In genomic region chr1:43306688-43307457, GRCh38 we compare ENCODE assay signal across 15 cellular contexts. TPM values are rescaled to one million over a fixed set of nuclear protein-coding genes. Genes with fewer than 3 reads are reported as not detected.
DNase-seq lines count a peak whose midpoint lies in the region; ATAC-seq and TF ChIP-seq lines count a peak whose summit lies in the region.
"Had no signal": no experiment of that assay in that cellular context is flagged by ENCODE, and none has a peak within 500 bp of the region (broad histone marks: within the 10 kb centered on the region; RNA-seq: fewer than 3 reads in every experiment).

No MANE protein-coding gene starts in this region.

- peaks cover 0 to 27% (median 2%) of the 10 kb centered on the region in 4 donors for H3K36me3 ChIP-seq in upper lobe of left lung
- H3K36me3 ChIP-seq: HAP-1 had no signal

- H3K9me3 ChIP-seq in upper lobe of left lung = no peaks in the 10 kb centered on the region
- H3K9me3 ChIP-seq: BLaER1 treated with 17β-estradiol and CSF1 and Interleukin-3, amounts not matched to agents 10 nM and 100 nM; HAP-1 had no signal

- ATAC-seq in upper lobe of left lung (ENCODE audit: low FRiP score in 2 of 2) (no peak), HG03095 (IDR thresholded peaks at IDR 0.05; ENCODE audit: unreplicated experiment) (no peak)
- ATAC-seq in effector memory CD8-positive, alpha-beta T cell (replicated peaks) = no peak

- DNase-seq in NCI-H1436 (lab: John Stamatoyannopoulos, UW) = peak; percentile 18
- DNase-seq in NCI-H1436 treated with DMSO at 0.1 percent for 48 hours (lab: John Stamatoyannopoulos, UW) = no peak
- DNase-seq in NCI-H69 (lab: John Stamatoyannopoulos, UW) = peak; percentile 4
- DNase-seq in mesenteric fat pad (ENCODE audit: low spot score) = peak; percentile 69
- DNase-seq in upper lobe of left lung = peak; percentile 41 to 50
- no peak for DNase-seq in effector memory CD8-positive, alpha-beta T cell
- DNase-seq in NOMO-1 treated with dmso at 0.1 percent for 144 hours (lab: John Stamatoyannopoulos, UW; ENCODE audit: unreplicated experiment) = no peak
- DNase-seq: MV-4-11, NCI-H524 treated with DMSO at 0.1 percent for 48 hours, PC-9 had no signal

- H3K4me3 Mint-ChIP-seq in effector memory CD8-positive, alpha-beta T cell = no peak overlapping the region

- no peak for TF ChIP-seq CTCF in upper lobe of left lung (IDR thresholded peaks at IDR 0.05)

- H3K27me3 Mint-ChIP-seq in effector memory CD8-positive, alpha-beta T cell = peaks cover 39 to 49% of the 10 kb centered on the region in 2 donors

- H3K4me1 ChIP-seq in upper lobe of left lung = peaks cover 39 to 65% (median 48%) of the 10 kb centered on the region in 4 donors
- H3K4me1 ChIP-seq: HAP-1 had no signal

- H3K27me3 ChIP-seq in upper lobe of left lung = no peaks in the 10 kb centered on the region
- H3K27me3 ChIP-seq: BLaER1 treated with 17β-estradiol and CSF1 and Interleukin-3, amounts not matched to agents 10 nM and 100 nM had no signal

- H3K36me3 Mint-ChIP-seq in effector memory CD8-positive, alpha-beta T cell (ENCODE audit: insufficient read depth) = no peaks in the 10 kb centered on the region

- no peaks in the 10 kb centered on the region for H3K4me1 Mint-ChIP-seq in effector memory CD8-positive, alpha-beta T cell (ENCODE audit: low read depth in 2 of 2)

- H3K27ac Mint-ChIP-seq in effector memory CD8-positive, alpha-beta T cell = no peak overlapping the region

- 73 to 91% methylated on average over 4 to 17 of the region's 17 CpGs for WGBS in upper lobe of left lung, 2 donors

- no peak for TF ChIP-seq POLR2A in upper lobe of left lung (IDR thresholded peaks at IDR 0.05)

- TF ChIP-seq EP300 in upper lobe of left lung (IDR thresholded peaks at IDR 0.05) = no peak

- H3K4me3 ChIP-seq in upper lobe of left lung = no peak overlapping the region
- H3K4me3 ChIP-seq: BLaER1 treated with 17β-estradiol and CSF1 and Interleukin-3, amounts not matched to agents 10 nM and 100 nM; HAP-1; PC-9; SK-N-MC had no signal

- H3K27ac ChIP-seq in upper lobe of left lung = peak overlapping the region in 3 of 4 donors; percentile 63 to 81 (median 78)
- H3K27ac ChIP-seq: BLaER1 treated with 17β-estradiol and CSF1 and Interleukin-3, amounts not matched to agents 10 nM and 100 nM; PC-9; SK-N-MC had no signal

- no peaks in the 10 kb centered on the region for H3K9me3 Mint-ChIP-seq in effector memory CD8-positive, alpha-beta T cell

RNA-seq across cellular contexts. Expression of gene TIE1, which starts 6.1 kb away (rescaled TPM):
- total RNA-seq in mesenteric fat pad (42.6 TPM), upper lobe of left lung (100 to 1,000 TPM in 1 of 6 donors, 10 to 100 TPM in 5; 23.9 to 170 (median 51.4) TPM)
- total RNA-seq: PC-9 had no signal

RNA-seq across cellular contexts. Expression of gene C1orf210, which starts 21.5 kb away (rescaled TPM):
- total RNA-seq in mesenteric fat pad (not detected), upper lobe of left lung (10 to 100 TPM; 12.5 to 38.3 (median 27.1) TPM)
- total RNA-seq: A172 had no signal

RNA-seq across cellular contexts. Expression of gene MPL, which starts 30.7 kb away (rescaled TPM):
- total RNA-seq in mesenteric fat pad (0.39 TPM), upper lobe of left lung (1 to 10 TPM in 1 of 6 donors, under 1 TPM in 5; 0.24 to 6.3 (median 0.74) TPM)
- total RNA-seq: A172 had no signal

RNA-seq across cellular contexts. Expression of gene TMEM125, which starts 37.1 kb away (rescaled TPM):
- total RNA-seq in mesenteric fat pad (not detected), upper lobe of left lung (100 to 1,000 TPM; 144 to 302 (median 227) TPM)
- total RNA-seq: A172 had no signal

RNA-seq across cellular contexts. Expression of gene CDC20, which starts 51.9 kb away (rescaled TPM):
- total RNA-seq in mesenteric fat pad (4.9 TPM), upper lobe of left lung (1 to 10 TPM in 5 of 6 donors, not detected in 1; 2.1 to 8.4 (median 2.9) TPM)

Comparison
In these comparisons a context has a peak if more than half of its experiments do, and no peak if none do; other contexts are left out.
1. DNase-seq: peak in NCI-H1436 (single experiment), NCI-H69 (single experiment), mesenteric fat pad (single experiment) and upper lobe of left lung (2 of 2); none in NCI-H1436 treated with DMSO at 0.1 percent for 48 hours (single experiment), effector memory CD8-positive, alpha-beta T cell (0 of 3) and NOMO-1 treated with dmso at 0.1 percent for 144 hours (single experiment).
2. RNA of gene C1orf210, which starts 21.5 kb away (total RNA-seq): 12.5 to 38.3 TPM in upper lobe of left lung; not detected in mesenteric fat pad (single experiment); every median in the first group is over 10 times any median in the second.